In genomic region chr14:73824116-73824515, GRCh38 we compare ENCODE assay signal across 20 cellular contexts. TPM values are rescaled to one million over a fixed set of nuclear protein-coding genes. Genes with fewer than 3 reads are reported as not detected.
DNase-seq lines count a peak whose midpoint lies in the region; ATAC-seq, FAIRE-seq and TF ChIP-seq lines count a peak whose summit lies in the region.
"Had no signal": no experiment of that assay in that cellular context is flagged by ENCODE, and none has a peak within 500 bp of the region (broad histone marks: within the 10 kb centered on the region; RNA-seq: fewer than 3 reads in every experiment).

No MANE protein-coding gene starts in this region.

- CTCF ChIA-PET in Panc1 (lab: Charles Lee), result no interaction called here

- BruUV-seq in Panc1 (replicated peaks; lab: Mats Ljungman, UMichigan), result no TSS peak

- no peaks in the 10 kb centered on the region for H3K9me3 ChIP-seq in Panc1 (ENCODE audit: control insufficient read depth, insufficient read depth, low read depth, low read length)
- H3K9me3 ChIP-seq: BLaER1 treated with 17β-estradiol and CSF1 and Interleukin-3, amounts not matched to agents 10 nM and 100 nM; SJCRH30 had no signal

- intact Hi-C loops in Panc1 (cut with micrococcal nuclease; ENCODE audit: unreplicated experiment), result loop anchor here (10.0 kb wide), 1 partner anchor 59 kb away; a partner anchor contains a TSS

- in situ Hi-C loops in Panc1 (cut with HindIII; ENCODE audit: low pct_unique_long_range_greater_than_20kb, low sequenced_read_pairs), result no loop called here

- H3K36me3 ChIP-seq in Panc1 (ENCODE audit: control insufficient read depth, insufficient read depth, low read length), result no peaks in the 10 kb centered on the region
- H3K36me3 ChIP-seq: BLaER1 treated with 17β-estradiol and CSF1 and Interleukin-3, amounts not matched to agents 10 nM and 100 nM; SJCRH30 had no signal

- H3K27ac ChIP-seq in Panc1 (ENCODE audit: low read length), result peak overlapping the region; percentile 76; the same call in 1 of the 2 replicates
- H3K27ac ChIP-seq: BLaER1 treated with 17β-estradiol and CSF1 and Interleukin-3, amounts not matched to agents 10 nM and 100 nM had no signal

- no peak for TF ChIP-seq CTCF in Panc1 (IDR thresholded peaks at IDR 0.05)
- no peak for TF ChIP-seq CTCF in epithelial cell of esophagus (IDR thresholded peaks at IDR 0.05; ENCODE audit: insufficient read depth, low read depth, low read length, missing control alignments)

- no peaks in the 10 kb centered on the region for H3K27me3 ChIP-seq in Panc1 (ENCODE audit: control insufficient read depth, insufficient read depth, low read length)
- H3K27me3 ChIP-seq: BLaER1 treated with 17β-estradiol and CSF1 and Interleukin-3, amounts not matched to agents 10 nM and 100 nM; SJCRH30 had no signal

- no peak for FAIRE-seq in HTR-8/SVneo (lab: Jason Lieb, UNC)
- FAIRE-seq: H54, K562 had no signal

- DNase-seq in Panc1 (ENCODE audit: low read depth, low spot score) (no peak), epithelial cell of esophagus (ENCODE audit: low read depth) (peak; percentile 38), myocyte (ENCODE audit: low read depth) (peak; percentile 44), HTR-8/SVneo (ENCODE audit: insufficient read length, low spot score) (no peak), hepatic stellate cell (ENCODE audit: low spot score) (no peak)
- DNase-seq: Calu3; CD8-positive, alpha-beta T cell; HFFc6; MV-4-11; NCI-H187; NCI-H2227 treated with DMSO at 0.1 percent for 48 hours; NCI-H524; NCI-H82; OCI-M1 had no signal

- peaks cover 16% of the 10 kb centered on the region for H3K4me1 ChIP-seq in Panc1 (ENCODE audit: control insufficient read depth, insufficient read depth, low read length)

- H3K4me3 ChIP-seq in Panc1 (ENCODE audit: low read depth in 2 of 2, low read length in 2 of 2) (no peak overlapping the region), epithelial cell of esophagus (ENCODE audit: low read length) (no peak overlapping the region)
- H3K4me3 ChIP-seq: BLaER1 treated with 17β-estradiol and CSF1 and Interleukin-3, amounts not matched to agents 10 nM and 100 nM; K562; SJCRH30 had no signal

- POLR2A ChIA-PET in Panc1 (lab: Charles Lee), result no interaction called here

- no peak for ATAC-seq in Panc1
- no peak for ATAC-seq in GM18520 (IDR thresholded peaks at IDR 0.05; ENCODE audit: unreplicated experiment)
- no peak for ATAC-seq in GM18868 (IDR thresholded peaks at IDR 0.05; ENCODE audit: unreplicated experiment)
- ATAC-seq: CD8-positive, alpha-beta T cell; K562 had no signal

RNA-seq across cellular contexts. Expression of gene PTGR2, which starts 27.5 kb away (rescaled TPM):
- total RNA-seq in Panc1 (2021; ENCODE audit: unreplicated experiment) (17.1 TPM), myocyte (22.9 and 23.5 TPM in 2 replicates)
- polyA plus RNA-seq in Panc1 (2012; ENCODE audit: insufficient read length), result 8.1 TPM
- polyA plus RNA-seq in myocyte (2012), result 6.6 TPM

Comparison
In these comparisons a context has a peak if more than half of its experiments do, and no peak if none do; other contexts are left out.
1. DNase-seq: peak in epithelial cell of esophagus (single experiment) and myocyte (single experiment); none in Panc1 (single experiment), HTR-8/SVneo (single experiment) and hepatic stellate cell (single experiment).